ENCODE assay signal across 8 cellular contexts in the genomic region with DNA sequence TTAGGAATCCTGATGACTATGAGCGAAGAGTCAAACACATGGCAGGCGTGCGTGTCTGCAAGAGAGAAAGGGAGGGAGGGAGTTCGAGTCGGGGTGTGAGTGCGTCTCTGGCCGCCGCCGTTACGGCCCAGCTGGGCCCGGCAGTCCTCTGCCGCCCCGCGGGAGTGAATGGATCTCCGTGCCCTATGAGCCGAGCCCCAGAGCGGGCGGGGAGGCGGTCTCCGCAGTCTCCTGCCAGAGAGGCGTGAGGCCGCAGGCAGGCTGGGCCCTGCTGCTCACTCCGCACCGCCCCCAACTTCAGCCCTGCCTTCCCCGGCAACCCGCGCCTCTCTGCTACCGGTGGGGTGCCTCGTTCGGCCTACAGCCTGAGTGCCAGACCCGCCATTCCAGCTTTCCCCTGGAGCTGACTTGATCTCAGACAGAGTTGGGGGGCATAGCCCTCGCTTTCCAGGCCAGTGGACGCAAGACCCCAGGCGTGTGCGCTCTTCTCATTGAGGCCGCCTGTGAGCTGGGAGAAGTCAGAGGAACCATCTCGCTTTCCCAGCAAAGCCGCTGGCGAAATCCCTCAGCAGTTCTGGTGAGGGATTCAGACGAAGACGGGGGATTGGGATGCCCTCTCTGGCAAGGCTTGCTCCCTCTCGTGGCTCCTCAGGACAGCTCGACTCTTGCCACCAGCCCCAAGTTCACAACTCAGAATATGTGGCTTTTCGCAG. TPM values are rescaled to one million over a fixed set of nuclear protein-coding genes. Genes with fewer than 3 reads are reported as not detected.
DNase-seq lines count a peak whose midpoint lies in the region; ATAC-seq and TF ChIP-seq lines count a peak whose summit lies in the region.

No MANE protein-coding gene starts in this region.

- no peaks in the 10 kb centered on the region for H3K27me3 ChIP-seq in kidney epithelial cell (ENCODE audit: control insufficient read depth, insufficient read depth, low read length)

- ATAC-seq in GM18519 (IDR thresholded peaks at IDR 0.05; ENCODE audit: low FRiP score, unreplicated experiment) (no peak), GM21576 (IDR thresholded peaks at IDR 0.05; ENCODE audit: unreplicated experiment) (no peak)

- H3K4me3 ChIP-seq in coronary artery = peak overlapping the region; percentile 77
- peak overlapping the region; percentile 44 for H3K4me3 ChIP-seq in kidney epithelial cell (ENCODE audit: low read depth, low read length)
- peak overlapping the region; percentile 26 to 50 (median 38) for H3K4me3 ChIP-seq in skin epidermis

- TF ChIP-seq CTCF in coronary artery (IDR thresholded peaks at IDR 0.05) = no peak
- TF ChIP-seq CTCF in kidney epithelial cell (IDR thresholded peaks at IDR 0.05; ENCODE audit: insufficient read depth, low read length, poor library complexity, severe bottlenecking) = peak; percentile 34

- H3K36me3 ChIP-seq in kidney epithelial cell (ENCODE audit: control insufficient read depth, insufficient read depth, low read length) = no peaks in the 10 kb centered on the region

- DNase-seq in ELR (ENCODE audit: low read depth) (peak; percentile 70), NCI-H2227 treated with DMSO at 0.1 percent for 48 hours (lab: John Stamatoyannopoulos, UW) (peak; percentile 40), coronary artery (ENCODE audit: low spot score) (peak; percentile 79), kidney epithelial cell (ENCODE audit: low read depth) (no peak)
- DNase-seq in activated CD4-positive, alpha-beta T cell treated with anti-CD3 and anti-CD28 coated beads, Interleukin-2, amount 50 U/mL, for 4 hours = no peak

- peak overlapping the region; percentile 25 to 88 for H3K27ac ChIP-seq in coronary artery
- peak overlapping the region in 8 of 21 experiments; percentile 21 to 74 (median 50) for H3K27ac ChIP-seq in skin epidermis

RNA-seq across cellular contexts. Expression of gene SLC16A2, which starts 1.4 kb away (rescaled TPM):
- total RNA-seq in kidney epithelial cell = 3.6 and 5.0 TPM in 2 replicates

Comparison
In these comparisons a context has a peak if more than half of its experiments do, and no peak if none do; other contexts are left out.
1. DNase-seq: peak in ELR (single experiment), NCI-H2227 treated with DMSO at 0.1 percent for 48 hours (single experiment) and coronary artery (single experiment); none in kidney epithelial cell (single experiment) and activated CD4-positive, alpha-beta T cell treated with anti-CD3 and anti-CD28 coated beads, Interleukin-2, amount 50 U/mL, for 4 hours (0 of 2).
2. Peak in every context shown above with its lines, with median percentiles within 50 percentile points of each other: H3K4me3 ChIP-seq.